Comparison of ENCODE assay signal across 1 cellular context in the genomic region with DNA sequence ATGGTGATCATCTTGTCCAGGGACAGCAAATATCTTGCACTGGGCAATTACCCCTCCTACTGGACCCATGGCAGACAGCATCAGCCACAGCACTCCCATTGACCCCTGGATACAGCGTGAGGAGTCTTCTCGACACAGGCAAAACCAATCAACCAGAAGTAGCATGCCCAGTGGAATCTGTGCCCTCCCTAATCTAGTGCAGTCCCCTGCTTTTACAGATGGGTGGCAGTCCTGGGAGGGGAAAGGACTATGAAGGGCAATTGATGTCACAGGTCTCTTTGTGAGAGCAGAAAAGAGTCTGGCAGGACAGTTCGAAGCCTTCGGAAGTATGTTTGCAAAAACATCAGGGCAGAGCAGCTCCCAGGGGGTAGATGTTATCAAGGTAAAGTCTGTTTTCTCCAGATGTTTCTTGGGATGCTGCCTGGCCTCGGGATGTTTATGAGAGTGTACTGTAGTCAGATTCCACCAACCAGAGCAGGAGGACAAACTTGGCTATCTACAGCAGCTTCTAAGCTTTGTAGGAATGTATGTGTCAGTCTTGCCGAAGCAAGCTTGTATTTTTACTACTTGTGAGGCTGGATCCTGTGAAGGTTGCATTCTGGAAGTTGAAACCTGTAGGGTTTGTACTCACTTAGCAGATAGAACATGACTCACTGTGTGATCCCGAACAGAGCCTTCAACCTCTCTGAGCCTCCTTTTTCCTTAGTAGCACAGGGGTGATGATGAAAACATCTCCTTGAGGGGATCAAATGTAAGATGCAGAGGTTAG.
TF ChIP-seq lines count a peak whose summit lies in the region.

No MANE protein-coding gene starts in this region.

TF ChIP-seq in IMR-90, 13 proteins besides CTCF, POLR2A, EP300 and RAD21 (continued from another document):
- no peak for TF ChIP-seq USF2 (IDR thresholded peaks at IDR 0.05; ENCODE audit: low read depth, low read length)
- no peak for TF ChIP-seq RFX5 (IDR thresholded peaks at IDR 0.05; ENCODE audit: low read depth, low read length)
- TF ChIP-seq NFE2L2 (IDR thresholded peaks at IDR 0.05; ENCODE audit: low read depth, low read length), result no peak
- no peak for TF ChIP-seq CHD1 (IDR thresholded peaks at IDR 0.05; ENCODE audit: low read depth, low read length)
